In the genomic region with DNA sequence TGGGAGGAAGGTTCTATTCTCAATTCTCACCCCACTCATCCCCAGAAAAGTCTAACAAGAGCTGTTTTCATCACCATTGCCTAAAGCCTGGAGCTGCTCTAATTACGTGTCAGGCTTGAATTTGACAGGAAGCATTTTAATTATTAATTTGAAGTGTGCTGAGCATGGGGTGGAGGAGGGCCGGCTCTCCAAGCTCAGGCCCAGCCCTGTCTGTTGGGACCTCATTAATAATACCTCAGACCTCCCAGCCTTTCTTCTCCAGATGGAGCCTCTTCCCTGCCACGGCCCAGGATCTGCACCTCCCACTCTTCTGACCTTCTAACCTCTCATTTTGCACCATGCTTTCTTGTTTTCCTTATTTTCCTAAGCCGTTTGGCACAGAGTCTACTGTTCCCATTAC, we compare ENCODE assay signal across 20 cellular contexts. TPM values are rescaled to one million over a fixed set of nuclear protein-coding genes. Genes with fewer than 3 reads are reported as not detected.
DNase-seq lines count a peak whose midpoint lies in the region; ATAC-seq, FAIRE-seq and TF ChIP-seq lines count a peak whose summit lies in the region.
"Had no signal": no experiment of that assay in that cellular context is flagged by ENCODE, and none has a peak within 500 bp of the region (broad histone marks: within the 10 kb centered on the region; RNA-seq: fewer than 3 reads in every experiment).

No MANE protein-coding gene starts in this region.

- ATAC-seq in Right ventricle myocardium inferior = no peak
- ATAC-seq in left cardiac atrium = no peak
- peak; percentile 49 for ATAC-seq in sciatic nerve
- ATAC-seq: GM12878 had no signal

- no peak for TF ChIP-seq CTCF in GM10266 (IDR thresholded peaks at IDR 0.05; ENCODE audit: control insufficient read depth, insufficient read depth, low read depth, missing control alignments)

- FAIRE-seq in endometrium (lab: Jason Lieb, UNC) = peak; percentile 18
- FAIRE-seq: A204.1, D721Med, GM12878, H1 had no signal

- intact Hi-C loops in Right ventricle myocardium inferior (cut with DNase I) = no loop called here
- intact Hi-C loops in left cardiac atrium (cut with DNase I) = no loop called here
- intact Hi-C loops in sciatic nerve (cut with DNase I) = no loop called here

- peak; percentile 11 for DNase-seq in Right ventricle myocardium inferior (ENCODE audit: missing footprints)
- no peak for DNase-seq in left cardiac atrium
- peak; percentile 62 for DNase-seq in left kidney (ENCODE audit: low read depth, low spot score)
- no peak for DNase-seq in sciatic nerve (ENCODE audit: low spot score)
- DNase-seq in GM10266 (ENCODE audit: extremely low spot score) = no peak
- no peak for DNase-seq in stimulated activated naive CD4-positive, alpha-beta T cell treated with Interleukin-2 at 50 U/mL for 16 hours (lab: John Stamatoyannopoulos, UW)
- DNase-seq in NCI-H82 treated with DMSO at 0.1 percent for 48 hours (lab: John Stamatoyannopoulos, UW; ENCODE audit: unreplicated experiment) = no peak
- DNase-seq: ACHN; AML-193; Caco-2; CD4-positive, alpha-beta T cell; DMS79 treated with DMSO at 0.1 percent for 48 hours; GF-D8; H9 had no signal

RNA-seq across cellular contexts. Expression of a gene that starts 30.0 kb away (rescaled TPM):
- total RNA-seq in Right ventricle myocardium inferior (165 TPM), left cardiac atrium (10 to 100 TPM; 79.3 to 80.8 TPM), sciatic nerve (7.8 TPM)
- total RNA-seq: CD4-positive, alpha-beta T cell; GM12878; HT-29 had no signal

RNA-seq across cellular contexts. Expression of a gene that starts 39.0 kb away (rescaled TPM):
- 35.6 TPM for total RNA-seq in Right ventricle myocardium inferior
- 10 to 100 TPM; 29.6 to 77.5 TPM for total RNA-seq in left cardiac atrium
- 47.0 TPM for total RNA-seq in sciatic nerve
- total RNA-seq: CD4-positive, alpha-beta T cell had no signal

Comparison
In these comparisons a context has a peak if more than half of its experiments do, and no peak if none do; other contexts are left out.
1. DNase-seq: peak in Right ventricle myocardium inferior (single experiment) and left kidney (single experiment); none in left cardiac atrium (single experiment), sciatic nerve (single experiment), GM10266 (single experiment), stimulated activated naive CD4-positive, alpha-beta T cell treated with Interleukin-2 at 50 U/mL for 16 hours (single experiment) and NCI-H82 treated with DMSO at 0.1 percent for 48 hours (single experiment).